ENCODE assay signal across 9 cellular contexts in genomic region chr12:49637401-49637800, GRCh38. TPM values are rescaled to one million over a fixed set of nuclear protein-coding genes. Genes with fewer than 3 reads are reported as not detected.
DNase-seq lines count a peak whose midpoint lies in the region; ATAC-seq and TF ChIP-seq lines count a peak whose summit lies in the region.
"Had no signal": no experiment of that assay in that cellular context is flagged by ENCODE, and none has a peak within 500 bp of the region (broad histone marks: within the 10 kb centered on the region; RNA-seq: fewer than 3 reads in every experiment).

No MANE protein-coding gene starts in this region.

- TF ChIP-seq RAD21 in neural cell (conservative IDR thresholded peaks at IDR 0.05) = no peak

- no peaks in the 10 kb centered on the region for H4K20me1 ChIP-seq in neural cell (ENCODE audit: insufficient read depth)

- no peak overlapping the region for H3K27ac ChIP-seq in neural cell (ENCODE audit: low read length)
- H3K27ac ChIP-seq: right lobe of liver had no signal

- H3K4me1 Mint-ChIP-seq in endothelial cell (ENCODE audit: unreplicated experiment) = peaks cover 45% of the 10 kb centered on the region

- DNase-seq in DMS153 treated with DMSO at 0.1 percent for 48 hours (lab: John Stamatoyannopoulos, UW; ENCODE audit: unreplicated experiment) = peak; percentile 24
- no peak for DNase-seq in NT2/D1 (ENCODE audit: low read depth, low spot score)
- DNase-seq in endothelial cell (ENCODE audit: low spot score) = peak; percentile 57

- H3K9me2 ChIP-seq in neural cell (ENCODE audit: insufficient read depth, low read length) = no peaks in the 10 kb centered on the region

- no peaks in the 10 kb centered on the region for H3K27me3 ChIP-seq in NT2/D1 (ENCODE audit: insufficient read depth, insufficient read length)
- H3K27me3 ChIP-seq in neural cell (ENCODE audit: insufficient read depth, low read depth, low read length) = no peaks in the 10 kb centered on the region
- H3K27me3 ChIP-seq: right lobe of liver had no signal

- H3K9ac ChIP-seq in NT2/D1 (ENCODE audit: insufficient read length, low read depth) = peak overlapping the region; percentile 33
- peak overlapping the region; percentile 34 for H3K9ac ChIP-seq in neural cell (ENCODE audit: low read length)

- H3K36me3 ChIP-seq in NT2/D1 (ENCODE audit: insufficient read depth, insufficient read length, low read length) (peaks cover 15% of the 10 kb centered on the region), neural cell (ENCODE audit: insufficient read depth, low read length) (peaks cover 12% of the 10 kb centered on the region)

- no peak overlapping the region for H3K4me3 ChIP-seq in NT2/D1 (ENCODE audit: insufficient read length, low read depth)
- H3K4me3 ChIP-seq in neural cell (ENCODE audit: low read length) = no peak overlapping the region
- H3K4me3 ChIP-seq: right lobe of liver had no signal

- peaks cover 4% of the 10 kb centered on the region for H3K4me1 ChIP-seq in NT2/D1 (ENCODE audit: insufficient read depth, insufficient read length)
- H3K4me1 ChIP-seq: right lobe of liver had no signal

- H3K27ac Mint-ChIP-seq in endothelial cell (ENCODE audit: unreplicated experiment) = peak overlapping the region; percentile 89

- H3K36me3 Mint-ChIP-seq in endothelial cell (ENCODE audit: low read depth, unreplicated experiment) = peaks cover 9% of the 10 kb centered on the region

- no peaks in the 10 kb centered on the region for H3K9me3 Mint-ChIP-seq in endothelial cell (ENCODE audit: unreplicated experiment)

- no peaks in the 10 kb centered on the region for H3F3A ChIP-seq in neural cell (ENCODE audit: insufficient read depth, low read length, poor library complexity, severe bottlenecking)

- peak overlapping the region; percentile 69 for H3K4me3 Mint-ChIP-seq in endothelial cell (ENCODE audit: unreplicated experiment)

- H2AFZ ChIP-seq in neural cell (ENCODE audit: low read depth, low read length) = no peak overlapping the region

- no peaks in the 10 kb centered on the region for H3K9me3 ChIP-seq in NT2/D1 (ENCODE audit: insufficient read depth, low read length)
- no peaks in the 10 kb centered on the region for H3K9me3 ChIP-seq in neural cell (ENCODE audit: low read length)
- H3K9me3 ChIP-seq: right lobe of liver had no signal

- H3K4me2 ChIP-seq in neural cell (ENCODE audit: low read length) = no peak overlapping the region

- TF ChIP-seq CTCF in endothelial cell (IDR thresholded peaks at IDR 0.05; ENCODE audit: unreplicated experiment) = no peak
- no peak for TF ChIP-seq CTCF in neural cell (IDR thresholded peaks at IDR 0.05; ENCODE audit: poor library complexity, severe bottlenecking)

- H3K27me3 Mint-ChIP-seq in endothelial cell (ENCODE audit: unreplicated experiment) = peaks cover 52% of the 10 kb centered on the region

- H3K79me2 ChIP-seq in neural cell (replicated peaks; ENCODE audit: insufficient read depth, low read length) = no peaks in the 10 kb centered on the region

- ATAC-seq in GM18870 (IDR thresholded peaks at IDR 0.05; ENCODE audit: unreplicated experiment) (no peak), GM18517 (IDR thresholded peaks at IDR 0.05; ENCODE audit: unreplicated experiment) (no peak), GM18858 (IDR thresholded peaks at IDR 0.05; ENCODE audit: unreplicated experiment) (no peak), HG02623 (IDR thresholded peaks at IDR 0.05; ENCODE audit: unreplicated experiment) (no peak)

- no peak for TF ChIP-seq EP300 in neural cell (conservative IDR thresholded peaks at IDR 0.05; ENCODE audit: poor library complexity, severe bottlenecking)

TF ChIP-seq in neural cell, 6 proteins besides CTCF, POLR2A, EP300 and RAD21:
- TF ChIP-seq TAF1 (IDR thresholded peaks at IDR 0.05; ENCODE audit: low read depth) (no peak), MXI1 (conservative IDR thresholded peaks at IDR 0.05; ENCODE audit: poor library complexity, severe bottlenecking) (no peak), REST (IDR thresholded peaks at IDR 0.05; ENCODE audit: borderline replicate concordance) (no peak), EZH2 (IDR thresholded peaks at IDR 0.05; ENCODE audit: borderline replicate concordance, insufficient read depth, low read length, poor library complexity, severe bottlenecking) (no peak), SMC3 (conservative IDR thresholded peaks at IDR 0.05; ENCODE audit: poor library complexity) (no peak), POLR2AphosphoS5 (IDR thresholded peaks at IDR 0.05) (no peak)

RNA-seq across cellular contexts. Expression of gene PRPF40B, which starts 14.0 kb away (rescaled TPM):
- total RNA-seq in endothelial cell (ENCODE audit: unreplicated experiment) = 9.2 TPM
- 42.0 and 48.4 TPM in 2 replicates for polyA plus RNA-seq in neural cell
- polyA minus RNA-seq in neural cell = 23.1 and 28.4 TPM in 2 replicates

RNA-seq across cellular contexts. Expression of gene FAM186B, which starts 32.0 kb away (rescaled TPM):
- 1.9 TPM for total RNA-seq in endothelial cell (ENCODE audit: unreplicated experiment)
- not detected in 2 replicates for polyA plus RNA-seq in neural cell
- 0.49 TPM in 1 of 2 replicates, not detected in the other for polyA minus RNA-seq in neural cell
